In genomic region chr2:79638410-79638809, GRCh38 we compare ENCODE assay signal across 27 cellular contexts.
DNase-seq lines count a peak whose midpoint lies in the region; ATAC-seq and TF ChIP-seq lines count a peak whose summit lies in the region.
"Had no signal": no experiment of that assay in that cellular context is flagged by ENCODE, and none has a peak within 500 bp of the region (broad histone marks: within the 10 kb centered on the region; RNA-seq: fewer than 3 reads in every experiment).

No MANE protein-coding gene starts in this region.

- H3K4me2 ChIP-seq in SK-N-SH: no peak overlapping the region

- H3K9me3 ChIP-seq in SK-N-SH: no peaks in the 10 kb centered on the region
- no peaks in the 10 kb centered on the region for H3K9me3 ChIP-seq in MG63
- no peaks in the 10 kb centered on the region for H3K9me3 ChIP-seq in effector memory CD4-positive, alpha-beta T cell (ENCODE audit: control insufficient read depth, low read length)
- H3K9me3 ChIP-seq: breast epithelium, lower lobe of right lung, Peyer's patch, thoracic aorta, vagina had no signal

- no peak overlapping the region for H3K9ac ChIP-seq in SK-N-SH

- H3K27ac ChIP-seq in SK-N-SH (ENCODE audit: low read depth in 2 of 2, low read length in 1 of 2): peak overlapping the region in 1 of 2 experiments; percentile 83; a peak in 1 of 4 replicates
- H3K27ac ChIP-seq in effector memory CD4-positive, alpha-beta T cell (ENCODE audit: insufficient read depth, low read length, poor library complexity, severe bottlenecking): no peak overlapping the region
- H3K27ac ChIP-seq: breast epithelium, epithelial cell of prostate, lower lobe of right lung, Peyer's patch, SK-N-MC, thoracic aorta, vagina had no signal

- H3K4me3 ChIP-seq in SK-N-SH (ENCODE audit: low read depth in 2 of 2, low read length in 1 of 2) (no peak overlapping the region), MG63 (no peak overlapping the region)
- H3K4me3 ChIP-seq in effector memory CD4-positive, alpha-beta T cell (ENCODE audit: insufficient read depth, low read depth, low read length, poor library complexity, severe bottlenecking): no peak overlapping the region
- H3K4me3 ChIP-seq: breast epithelium, lower lobe of right lung, Peyer's patch, SK-N-MC, thoracic aorta, vagina had no signal

- 0% methylated on average over 3 of the region's 3 CpGs for WGBS in SK-N-SH (ENCODE audit: low lambda C conversion rate)

- H3K27me3 ChIP-seq in SK-N-SH (ENCODE audit: insufficient read depth) (no peaks in the 10 kb centered on the region), MG63 (no peaks in the 10 kb centered on the region; the same call in 1 of the 2 replicates)
- H3K27me3 ChIP-seq in effector memory CD4-positive, alpha-beta T cell (replicated peaks; ENCODE audit: control insufficient read depth, insufficient read depth, low read length, poor library complexity, severe bottlenecking): no peaks in the 10 kb centered on the region
- H3K27me3 ChIP-seq: breast epithelium, Peyer's patch, vagina had no signal

- H3K79me2 ChIP-seq in SK-N-SH (ENCODE audit: insufficient read depth): no peaks in the 10 kb centered on the region

- H3K4me1 ChIP-seq in SK-N-SH (ENCODE audit: control insufficient read depth in 1 of 2, insufficient read depth in 2 of 2, low read depth in 1 of 2, low read length in 1 of 2): peaks cover 0 to 10% of the 10 kb centered on the region in 2 experiments; a peak in 2 of 4 replicates
- H3K4me1 ChIP-seq in effector memory CD4-positive, alpha-beta T cell (ENCODE audit: control insufficient read depth, insufficient read depth, low read length, poor library complexity, severe bottlenecking): no peaks in the 10 kb centered on the region
- H3K4me1 ChIP-seq: breast epithelium, lower lobe of right lung, Peyer's patch, vagina had no signal

- no peaks in the 10 kb centered on the region for H4K20me1 ChIP-seq in SK-N-SH (ENCODE audit: insufficient read depth)

- DNase-seq in NCI-H2227 treated with DMSO at 0.1 percent for 48 hours (lab: John Stamatoyannopoulos, UW): peak; percentile 10
- no peak for DNase-seq in NCI-H2227 (lab: John Stamatoyannopoulos, UW; ENCODE audit: unreplicated experiment)
- peak; percentile 31 for DNase-seq in NCI-H510A treated with DMSO at 0.1 percent for 48 hours (lab: John Stamatoyannopoulos, UW)
- peak; percentile 47 for DNase-seq in SK-N-SH
- DNase-seq in MG63: no peak
- no peak for DNase-seq in effector memory CD4-positive, alpha-beta T cell
- DNase-seq in NCI-H2196 (lab: John Stamatoyannopoulos, UW; ENCODE audit: unreplicated experiment): no peak
- DNase-seq: activated CD4-positive, alpha-beta T cell treated with anti-CD3 and anti-CD28 coated beads, Interleukin-2, amount 50 U/mL, for 48 hours; activated naive CD4-positive, alpha-beta T cell treated with anti-CD3 and anti-CD28 coated beads, Interleukin-2, amount 50 U/mL, for 16 hours; amygdala; CD8-positive, alpha-beta memory T cell; DMS 273 treated with DMSO at 0.1 percent for 48 hours; effector CD4-positive, alpha-beta T cell; H7; lower lobe of right lung; NCI-H226; Peyer's patch; stimulated activated naive CD4-positive, alpha-beta T cell treated with Interleukin-2 at 50 U/mL for 16 hours; T-helper 17 cell had no signal

- no peak for ATAC-seq in GM19351 (IDR thresholded peaks at IDR 0.05; ENCODE audit: unreplicated experiment)
- ATAC-seq: activated CD4-positive, CD25-positive, alpha-beta regulatory T cell treated with anti-CD3 and anti-CD28 coated beads, Interleukin-2, amount 50 U/mL, for 24 hours; lower lobe of right lung; natural killer cell treated with Interleukin-12 subunit alpha and Interleukin-12 subunit beta and Interleukin-15 and Interleukin-18, amount 100 ng/mL, for 72 hours; T-helper 17 cell had no signal

- no peaks in the 10 kb centered on the region for H3F3A ChIP-seq in SK-N-SH (replicated peaks; ENCODE audit: insufficient read depth)

- H2AFZ ChIP-seq in SK-N-SH (ENCODE audit: low read depth): no peak overlapping the region

- POLR2A ChIA-PET in SK-N-SH (lab: Yijun Ruan, JAX): no interaction called here

- no peaks in the 10 kb centered on the region for H3K36me3 ChIP-seq in SK-N-SH (replicated peaks in 1 of 2; ENCODE audit: control insufficient read depth in 1 of 2, insufficient read depth in 2 of 2, low read length in 1 of 2)
- H3K36me3 ChIP-seq in MG63: no peaks in the 10 kb centered on the region
- H3K36me3 ChIP-seq in effector memory CD4-positive, alpha-beta T cell (ENCODE audit: control insufficient read depth, insufficient read depth, low read length): no peaks in the 10 kb centered on the region
- H3K36me3 ChIP-seq: breast epithelium, lower lobe of right lung, Peyer's patch, thoracic aorta, vagina had no signal

- TF ChIP-seq RAD21 in SK-N-SH (IDR thresholded peaks at IDR 0.05; ENCODE audit: low read length): no peak

- TF ChIP-seq EP300 in SK-N-SH (IDR thresholded peaks at IDR 0.05; ENCODE audit: borderline replicate concordance in 1 of 2, low read depth in 1 of 2, low read length in 1 of 2): no peak

- CTCF ChIA-PET in SK-N-SH (lab: Yijun Ruan, JAX): interaction anchor here (0.9 to 1.6 kb wide), 5 partner anchors 21 to 222 kb away, joined by 3 to 4 read pairs (median 3); no protein-coding TSS in a partner anchor

- TF ChIP-seq CTCF in SK-N-SH (IDR thresholded peaks at IDR 0.05): no peak

- H3K9me2 ChIP-seq in SK-N-SH: no peaks in the 10 kb centered on the region

TF ChIP-seq in SK-N-SH, 30 proteins besides CTCF, POLR2A, EP300 and RAD21:
- TF ChIP-seq POLR2AphosphoS5 (IDR thresholded peaks at IDR 0.05; ENCODE audit: low read depth, low read length): no peak
- no peak for TF ChIP-seq NRF1 (IDR thresholded peaks at IDR 0.05; ENCODE audit: low read depth, low read length)
- peak; percentile 56; the same call in 1 of the 2 replicates for TF ChIP-seq RCOR1 (IDR thresholded peaks at IDR 0.05; ENCODE audit: low read length)
- TF ChIP-seq FOXJ3 (CRISPR knock-in tag; IDR thresholded peaks at IDR 0.05): no peak
- peak; percentile 41 for TF ChIP-seq CHD2 (IDR thresholded peaks at IDR 0.05; ENCODE audit: low read length, partially characterized antibody)
- no peak for TF ChIP-seq TCF12 (IDR thresholded peaks at IDR 0.05)

Comparison
In these comparisons a context has a peak if more than half of its experiments do, and no peak if none do; other contexts are left out.
1. DNase-seq: peak in NCI-H2227 treated with DMSO at 0.1 percent for 48 hours (single experiment), NCI-H510A treated with DMSO at 0.1 percent for 48 hours (single experiment) and SK-N-SH (single experiment); none in NCI-H2227 (single experiment), MG63 (single experiment), effector memory CD4-positive, alpha-beta T cell (0 of 3) and NCI-H2196 (single experiment).